Comparison of ENCODE assay signal across 8 cellular contexts in genomic region chr22:41285441-41285819, GRCh38. TPM values are rescaled to one million over a fixed set of nuclear protein-coding genes. Genes with fewer than 3 reads are reported as not detected.
A peak's percentile ranks its signal among the peaks of the same experiment; 100 is the strongest.
DNase-seq lines count a peak whose midpoint lies in the region; ATAC-seq, FAIRE-seq and TF ChIP-seq lines count a peak whose summit lies in the region.

No MANE protein-coding gene starts in this region.

- peak overlapping the region; percentile 96 for H3K27ac Mint-ChIP-seq in mesothelial cell of epicardium

- H2BK5ac ChIP-seq in H1 (ENCODE audit: low read depth, low read length) = peak overlapping the region; percentile 83

- no peak overlapping the region for H4K5ac ChIP-seq in H1 (ENCODE audit: insufficient read length, low read depth, low read length)

- peaks cover 32% of the 10 kb centered on the region for H3K4me1 Mint-ChIP-seq in mesothelial cell of epicardium

- peaks cover 13 to 38% (median 20%) of the 10 kb centered on the region in 4 experiments for H3K36me3 ChIP-seq in H1 (ENCODE audit: control insufficient read depth in 2 of 4, insufficient read depth in 4 of 4, low read length in 3 of 4)

- no peaks in the 10 kb centered on the region for H3K27me3 ChIP-seq in H1 (replicated peaks in 1 of 4; ENCODE audit: control insufficient read depth in 3 of 4, extremely low read depth in 1 of 4, insufficient read depth in 3 of 4, low read length in 3 of 4)

- H3K79me1 ChIP-seq in H1 (ENCODE audit: low read depth, low read length) = peaks cover 10% of the 10 kb centered on the region; the same call in 1 of the 2 replicates

- H3K27me3 Mint-ChIP-seq in mesothelial cell of epicardium (ENCODE audit: low read depth) = no peaks in the 10 kb centered on the region

- H2AFZ ChIP-seq in H1 (ENCODE audit: low read length) = no peak overlapping the region

- peak overlapping the region; percentile 76 to 93 (median 82) for H3K4me3 ChIP-seq in H1 (ENCODE audit: extremely low read depth in 1 of 4, insufficient read depth in 2 of 4, low read depth in 3 of 4, low read length in 4 of 4)

- peak overlapping the region; percentile 83; the same call in 1 of the 2 replicates for H4K8ac ChIP-seq in H1 (ENCODE audit: extremely low read depth, insufficient read depth, low read length)

- TF ChIP-seq EP300 in H1 (IDR thresholded peaks at IDR 0.05; ENCODE audit: borderline replicate concordance in 1 of 2, low read depth in 2 of 2, low read length in 2 of 2) = no peak

- CTCF ChIA-PET in H1 (lab: Charles Lee; ENCODE audit: partially characterized antibody) = interaction anchor here (1.3 kb wide), 2 partner anchors 76 to 232 kb away, joined by 3 read pairs; no protein-coding TSS in a partner anchor

- TF ChIP-seq CTCF in H1 (IDR thresholded peaks at IDR 0.05; ENCODE audit: control extremely low read depth in 1 of 3, insufficient read depth in 1 of 3, low read depth in 1 of 3, low read length in 3 of 3) = no peak
- no peak for TF ChIP-seq CTCF in mesothelial cell of epicardium (IDR thresholded peaks at IDR 0.05; ENCODE audit: unreplicated experiment)

- no peaks in the 10 kb centered on the region for H3K9me3 Mint-ChIP-seq in mesothelial cell of epicardium

- H3K4me3 Mint-ChIP-seq in mesothelial cell of epicardium = peak overlapping the region; percentile 81

- peak overlapping the region; percentile 71 to 74 for H3K4me2 ChIP-seq in H1 (ENCODE audit: insufficient read depth in 1 of 2, low read depth in 2 of 2, low read length in 2 of 2)

- no peak for TF ChIP-seq RAD21 in H1 (IDR thresholded peaks at IDR 0.05 in 1 of 2, conservative IDR thresholded peaks at IDR 0.05 in 1 of 2; ENCODE audit: low read depth in 2 of 2, low read length in 2 of 2)

- H3K14ac ChIP-seq in H1 (ENCODE audit: insufficient read length) = no peak overlapping the region

- H3K23me2 ChIP-seq in H1 (ENCODE audit: low read depth, low read length) = peaks cover 3% of the 10 kb centered on the region; the same call in 1 of the 2 replicates

- H3K56ac ChIP-seq in H1 (replicated peaks; ENCODE audit: insufficient read length, low read depth, low read length) = peak overlapping the region; percentile 54

- peaks cover 6 to 41% of the 10 kb centered on the region in 2 experiments; a peak in 3 of 4 replicates for H3K79me2 ChIP-seq in H1 (ENCODE audit: control insufficient read depth in 1 of 2, insufficient read depth in 2 of 2, low read length in 2 of 2)

- 2% methylated on average over 28 of the region's 30 CpGs; no CpG with 5 or more reads in 1 of the 2 experiments for WGBS in H1 (ENCODE audit: extremely low coverage in 1 of 2, insufficient coverage in 1 of 2, insufficient read length in 1 of 2, insufficient replicate concordance in 2 of 2, low coverage in 1 of 2, low lambda C conversion rate in 2 of 2, missing lambda C conversion rate in 1 of 2), 2 experiments

- H3K9ac ChIP-seq in H1 (replicated peaks in 1 of 4; ENCODE audit: extremely low read depth in 1 of 4, low read depth in 3 of 4, low read length in 3 of 4) = peak overlapping the region; percentile 66 to 79 (median 68)

- H2BK12ac ChIP-seq in H1 (ENCODE audit: low read depth, low read length) = 0 out of 2 replicates have a peak overlapping the region, but pooled peaks have one; percentile 50

- no peak overlapping the region for H2BK120ac ChIP-seq in H1 (replicated peaks; ENCODE audit: low read depth, low read length)

- no peak overlapping the region for H2BK20ac ChIP-seq in H1 (ENCODE audit: low read length)

- DNase-seq in EL (peak; percentile 96), NCI-H2227 treated with DMSO at 0.1 percent for 48 hours (lab: John Stamatoyannopoulos, UW) (peak; percentile 34), H1 (ENCODE audit: low read depth in 1 of 2, low spot score in 2 of 2) (peak in 1 of 2 experiments; percentile 49), mesothelial cell of epicardium (ENCODE audit: low spot score in 2 of 2, unreplicated experiment in 2 of 2) (peak; percentile 31 to 65)
- DNase-seq in activated CD8-positive, alpha-beta memory T cell treated with anti-CD3 and anti-CD28 coated beads for 4 hours (ENCODE audit: low read depth in 2 of 2) = peak; percentile 64 to 79
- DNase-seq in stimulated activated CD8-positive, alpha-beta memory T cell treated with anti-CD3 and anti-CD28 coated beads, Interleukin-15, amount 100 ng/mL, for 4 hours (ENCODE audit: low read depth in 2 of 2) = peak; percentile 74 to 81

- no peak; a peak in 1 of 3 replicates for TF ChIP-seq POLR2A in H1 (IDR thresholded peaks at IDR 0.05; ENCODE audit: control extremely low read depth in 1 of 2, low read depth in 2 of 2, low read length in 2 of 2)

- peaks cover 2 to 20% (median 8%) of the 10 kb centered on the region in 4 experiments; a peak in 6 of 7 replicates for H3K4me1 ChIP-seq in H1 (replicated peaks in 1 of 4; ENCODE audit: control insufficient read depth in 3 of 4, insufficient read depth in 4 of 4, low read length in 3 of 4)

- no peak overlapping the region for H3K23ac ChIP-seq in H1 (ENCODE audit: insufficient read length)

- H4K20me1 ChIP-seq in H1 (replicated peaks in 1 of 2; ENCODE audit: control insufficient read depth in 1 of 2, insufficient read depth in 2 of 2, low read length in 2 of 2) = peaks cover 4 to 11% of the 10 kb centered on the region in 2 experiments

- H2AK5ac ChIP-seq in H1 (ENCODE audit: low read depth, low read length) = no peak overlapping the region

- peak overlapping the region; percentile 41 for H4K91ac ChIP-seq in H1 (replicated peaks; ENCODE audit: insufficient read length, low read length)

- no peaks in the 10 kb centered on the region for H3K9me3 ChIP-seq in H1 (ENCODE audit: insufficient read depth in 2 of 2, low read depth in 1 of 2, low read length in 1 of 2)

- H2BK15ac ChIP-seq in H1 (ENCODE audit: low read length) = no peak overlapping the region

- H3K36me3 Mint-ChIP-seq in mesothelial cell of epicardium = peaks cover 9% of the 10 kb centered on the region

- no peak overlapping the region for H3K4ac ChIP-seq in H1 (replicated peaks; ENCODE audit: insufficient read length, low read depth, low read length)

- POLR2A ChIA-PET in H1 (lab: Charles Lee; ENCODE audit: partially characterized antibody) = interaction anchor here (0.5 to 4.5 kb wide), 16 partner anchors 11 to 304 kb away, joined by 3 to 24 read pairs (median 4); partner anchors contain the start of genes PMM1, TEF, TOB2 and ZC3H7B

- no peak for FAIRE-seq in H1 (lab: Jason Lieb, UNC)

- peak; percentile 5 for ATAC-seq in HG02678 (IDR thresholded peaks at IDR 0.05; ENCODE audit: unreplicated experiment)
- ATAC-seq in GM18909 (IDR thresholded peaks at IDR 0.05; ENCODE audit: poor library complexity, unreplicated experiment) = no peak

- H3K27ac ChIP-seq in H1 (ENCODE audit: low read depth, low read length) = peak overlapping the region; percentile 67; the same call in 1 of the 2 replicates

- peak overlapping the region; percentile 71; the same call in 1 of the 2 replicates for H3K18ac ChIP-seq in H1 (ENCODE audit: extremely low read depth, low read length)

TF ChIP-seq in H1, 55 proteins besides CTCF, POLR2A, EP300 and RAD21:
- TF ChIP-seq SAP30 (IDR thresholded peaks at IDR 0.05; ENCODE audit: insufficient read depth, insufficient replicate concordance, low read length) (peak; percentile 23), HDAC2 (IDR thresholded peaks at IDR 0.05; ENCODE audit: borderline replicate concordance in 1 of 2, low read depth in 2 of 2, low read length in 2 of 2) (peak in 1 of 2 experiments; percentile 85; a peak in 1 of 4 replicates), SP2 (IDR thresholded peaks at IDR 0.05; ENCODE audit: low read length) (no peak)
TF ChIP-seq in H1: peak in this region for 2.

RNA-seq across cellular contexts. Expression of gene RANGAP1, which starts 0.6 kb away (rescaled TPM):
- 171 and 176 TPM in 2 replicates for total RNA-seq in H1 (2021; fragmentation: NEBNext Ultra II Directional; extraction: Animal tissue kit (Norgen Biotek cat#: 25700))
- polyA plus RNA-seq in H1 (2011; rRNA removed) = 121 and 190 TPM in 2 replicates
- polyA plus RNA-seq in H1 (2011; cell fraction: cytosol; rRNA removed) = 168 TPM
- polyA plus RNA-seq in H1 (2011; cell fraction: nucleus; rRNA removed) = 215 TPM
- 115 to 161 TPM (median 143 TPM) in 4 replicates for polyA plus RNA-seq in H1 (2012, experiment 1 of 2)
- polyA plus RNA-seq in H1 (2012, experiment 2 of 2) = 150 TPM
- polyA plus RNA-seq in H1 (2013, experiment 1 of 2) = 62.4 TPM
- polyA plus RNA-seq in H1 (2013, experiment 2 of 2) = 60.5 TPM
- polyA minus RNA-seq in H1 (2011; rRNA and poly(A)+ RNA removed) = 105 and 127 TPM in 2 replicates
- 88.7 TPM for polyA minus RNA-seq in H1 (2011; cell fraction: cytosol; rRNA and poly(A)+ RNA removed)
- 64.5 TPM for polyA minus RNA-seq in H1 (2011; cell fraction: nucleus; rRNA and poly(A)+ RNA removed)
- total RNA-seq in mesothelial cell of epicardium = 47.6 to 51.3 TPM (median 49.3 TPM) in 3 replicates

RNA-seq across cellular contexts. Expression of gene ZC3H7B, which starts 15.9 kb away (rescaled TPM):
- 77.3 and 78.6 TPM in 2 replicates for total RNA-seq in H1 (2021; fragmentation: NEBNext Ultra II Directional; extraction: Animal tissue kit (Norgen Biotek cat#: 25700))
- 35.5 and 57.5 TPM in 2 replicates for polyA plus RNA-seq in H1 (2011; rRNA removed)
- polyA plus RNA-seq in H1 (2011; cell fraction: cytosol; rRNA removed) = 42.1 TPM
- polyA plus RNA-seq in H1 (2011; cell fraction: nucleus; rRNA removed) = 87.3 TPM
- polyA plus RNA-seq in H1 (2012, experiment 1 of 2) = 41.9 to 56.5 TPM (median 51.0 TPM) in 4 replicates
- polyA plus RNA-seq in H1 (2012, experiment 2 of 2) = 38.4 TPM
- 30.2 TPM for polyA plus RNA-seq in H1 (2013, experiment 1 of 2)
- polyA plus RNA-seq in H1 (2013, experiment 2 of 2) = 29.2 TPM
- polyA minus RNA-seq in H1 (2011; rRNA and poly(A)+ RNA removed) = 29.4 and 36.8 TPM in 2 replicates
- 33.5 TPM for polyA minus RNA-seq in H1 (2011; cell fraction: cytosol; rRNA and poly(A)+ RNA removed)
- polyA minus RNA-seq in H1 (2011; cell fraction: nucleus; rRNA and poly(A)+ RNA removed) = 25.9 TPM
- 85.5 to 86.8 TPM (median 85.6 TPM) in 3 replicates for total RNA-seq in mesothelial cell of epicardium

RNA-seq across cellular contexts. Expression of gene CHADL, which starts 44.7 kb away (rescaled TPM):
- total RNA-seq in H1 (2021; fragmentation: NEBNext Ultra II Directional; extraction: Animal tissue kit (Norgen Biotek cat#: 25700)) = 0.78 and 0.84 TPM in 2 replicates
- polyA plus RNA-seq in H1 (2011; rRNA removed) = 1.4 and 2.2 TPM in 2 replicates
- polyA plus RNA-seq in H1 (2011; cell fraction: cytosol; rRNA removed) = 0.90 TPM
- polyA plus RNA-seq in H1 (2011; cell fraction: nucleus; rRNA removed) = 2.2 TPM
- polyA plus RNA-seq in H1 (2012, experiment 1 of 2) = 0.17 to 0.53 TPM (median 0.47 TPM) in 4 replicates
- 0.73 TPM for polyA plus RNA-seq in H1 (2012, experiment 2 of 2)
- polyA plus RNA-seq in H1 (2013, experiment 1 of 2) = 0.57 TPM
- polyA plus RNA-seq in H1 (2013, experiment 2 of 2) = 0.55 TPM
- 0.29 and 0.32 TPM in 2 replicates for polyA minus RNA-seq in H1 (2011; rRNA and poly(A)+ RNA removed)
- not detected for polyA minus RNA-seq in H1 (2011; cell fraction: cytosol; rRNA and poly(A)+ RNA removed)
- 2.7 TPM for polyA minus RNA-seq in H1 (2011; cell fraction: nucleus; rRNA and poly(A)+ RNA removed)
- total RNA-seq in mesothelial cell of epicardium = 3.2 to 4.6 TPM (median 3.3 TPM) in 3 replicates
